In genomic region chr12:23450810-23451209, GRCh38 we compare ENCODE assay signal across 33 cellular contexts.
DNase-seq lines count a peak whose midpoint lies in the region; ATAC-seq, FAIRE-seq and TF ChIP-seq lines count a peak whose summit lies in the region.
"Had no signal": no experiment of that assay in that cellular context is flagged by ENCODE, and none has a peak within 500 bp of the region (broad histone marks: within the 10 kb centered on the region; RNA-seq: fewer than 3 reads in every experiment).

No MANE protein-coding gene starts in this region.

- H2BK15ac ChIP-seq in IMR-90 (ENCODE audit: low read depth, low read length) (no peak overlapping the region), H1 (ENCODE audit: low read length) (no peak overlapping the region)

- no TSS peak for BruUV-seq in IMR-90 (replicated peaks; lab: Mats Ljungman, UMichigan)
- BruUV-seq in K562 (replicated peaks; lab: Mats Ljungman, UMichigan) = no TSS peak

- no peak overlapping the region for H2AFZ ChIP-seq in IMR-90 (replicated peaks; ENCODE audit: low read length, poor library complexity)
- no peak overlapping the region for H2AFZ ChIP-seq in K562 (ENCODE audit: low read depth, low read length)
- H2AFZ ChIP-seq in H1 (ENCODE audit: low read length) = no peak overlapping the region

- H2AK5ac ChIP-seq in IMR-90 (ENCODE audit: low read depth, low read length) = no peak overlapping the region
- no peak overlapping the region for H2AK5ac ChIP-seq in H1 (ENCODE audit: low read depth, low read length)

- H4K91ac ChIP-seq in IMR-90 (ENCODE audit: insufficient read depth, low read depth, low read length) (no peak overlapping the region), H1 (replicated peaks; ENCODE audit: insufficient read length, low read length) (no peak overlapping the region)

- H3K14ac ChIP-seq in IMR-90 (replicated peaks; ENCODE audit: low read depth, low read length) (no peak overlapping the region), H1 (ENCODE audit: insufficient read length) (no peak overlapping the region)

- H3K56ac ChIP-seq in IMR-90 (ENCODE audit: extremely low read depth, insufficient read depth, low read length) (no peak overlapping the region), H1 (replicated peaks; ENCODE audit: insufficient read length, low read depth, low read length) (no peak overlapping the region)

- ATAC-seq in IMR-90 (ENCODE audit: low read depth) (no peak), K562 (no peak)
- ATAC-seq: A549; CD8-positive, alpha-beta T cell had no signal

- in situ Hi-C loops in IMR-90 (cut with MboI; ENCODE audit: low sequenced_read_pairs) = no loop called here
- in situ Hi-C loops in K562 (cut with MboI) = no loop called here

- H2BK20ac ChIP-seq in IMR-90 (ENCODE audit: low read depth, low read length) (no peak overlapping the region), H1 (ENCODE audit: low read length) (no peak overlapping the region)

- CTCF ChIA-PET in IMR-90 (lab: Yijun Ruan, JAX) = no interaction called here
- CTCF ChIA-PET in K562 (lab: Yijun Ruan, JAX; ENCODE audit: low intra/inter-chr PET ratio) = no interaction called here
- CTCF ChIA-PET in H1 (lab: Charles Lee; ENCODE audit: partially characterized antibody) = interaction anchor here (0.7 kb wide), 1 partner anchor 9 kb away, joined by 3 read pairs; no protein-coding TSS in a partner anchor

- TF ChIP-seq RAD21 in IMR-90 (IDR thresholded peaks at IDR 0.05; ENCODE audit: low read length) (no peak), K562 (CRISPR knock-in tag; conservative IDR thresholded peaks at IDR 0.05 in 1 of 2, IDR thresholded peaks at IDR 0.05 in 1 of 2) (no peak), H1 (IDR thresholded peaks at IDR 0.05 in 1 of 2, conservative IDR thresholded peaks at IDR 0.05 in 1 of 2; ENCODE audit: low read depth in 2 of 2, low read length in 2 of 2) (no peak)

- H3K27me3 ChIP-seq in IMR-90 (ENCODE audit: control insufficient read depth, insufficient read depth, low read length) (no peaks in the 10 kb centered on the region), K562 (ENCODE audit: control insufficient read depth in 2 of 2, insufficient read depth in 2 of 2, low read length in 2 of 2) (no peaks in the 10 kb centered on the region), H1 (replicated peaks in 1 of 4; ENCODE audit: control insufficient read depth in 3 of 4, extremely low read depth in 1 of 4, insufficient read depth in 3 of 4, low read length in 3 of 4) (no peaks in the 10 kb centered on the region), suprapubic skin (no peaks in the 10 kb centered on the region)
- H3K27me3 ChIP-seq: BE2C; BLaER1; BLaER1 treated with 17β-estradiol and CSF1 and Interleukin-3, amounts not matched to agents 10 nM and 100 nM had no signal

- H3K79me2 ChIP-seq in K562 (ENCODE audit: control insufficient read depth, insufficient read depth, low read length) (no peaks in the 10 kb centered on the region), H1 (ENCODE audit: control insufficient read depth in 1 of 2, insufficient read depth in 2 of 2, low read length in 2 of 2) (no peaks in the 10 kb centered on the region)

- no peaks in the 10 kb centered on the region for H3K36me3 ChIP-seq in IMR-90 (ENCODE audit: control insufficient read depth, insufficient read depth, low read length)
- peaks cover 4% of the 10 kb centered on the region; the same call in 1 of the 3 replicates for H3K36me3 ChIP-seq in K562 (ENCODE audit: control insufficient read depth, insufficient read depth, low read length)
- no peaks in the 10 kb centered on the region for H3K36me3 ChIP-seq in H1 (ENCODE audit: control insufficient read depth in 2 of 4, insufficient read depth in 4 of 4, low read length in 3 of 4)
- no peaks in the 10 kb centered on the region for H3K36me3 ChIP-seq in suprapubic skin
- H3K36me3 ChIP-seq: BE2C; BLaER1; BLaER1 treated with 17β-estradiol and CSF1 and Interleukin-3, amounts not matched to agents 10 nM and 100 nM had no signal

- no peak overlapping the region for H2BK12ac ChIP-seq in H1 (ENCODE audit: low read depth, low read length)

- H3K9ac ChIP-seq in IMR-90 (ENCODE audit: low read depth, low read length) = no peak overlapping the region
- no peak overlapping the region for H3K9ac ChIP-seq in K562 (ENCODE audit: insufficient read depth in 1 of 2, low read depth in 2 of 2, low read length in 2 of 2)
- no peak overlapping the region for H3K9ac ChIP-seq in H1 (replicated peaks in 1 of 4; ENCODE audit: extremely low read depth in 1 of 4, low read depth in 3 of 4, low read length in 3 of 4)
- H3K9ac ChIP-seq: BLaER1; BLaER1 treated with 17β-estradiol and CSF1 and Interleukin-3, amounts not matched to agents 10 nM and 100 nM had no signal

- H2BK120ac ChIP-seq in IMR-90 (ENCODE audit: low read depth, low read length) (no peak overlapping the region), H1 (replicated peaks; ENCODE audit: low read depth, low read length) (no peak overlapping the region)

- no CpG with 5 or more reads among the region's 1 CpG for WGBS in IMR-90 (ENCODE audit: extremely low coverage in 2 of 2, insufficient read length in 1 of 2), 2 experiments
- WGBS in K562 (ENCODE audit: insufficient coverage, low coverage, missing lambda C conversion rate) = 95% methylated on average over 1 of the region's 1 CpG
- WGBS in H1 (ENCODE audit: extremely low coverage in 1 of 2, insufficient coverage in 1 of 2, insufficient read length in 1 of 2, insufficient replicate concordance in 2 of 2, low coverage in 1 of 2, low lambda C conversion rate in 2 of 2, missing lambda C conversion rate in 1 of 2), 2 experiments = 90% methylated on average over 1 of the region's 1 CpG; no CpG with 5 or more reads in 1 of the 2 experiments
- 90% methylated on average over 1 of the region's 1 CpG for WGBS in suprapubic skin

- H2BK5ac ChIP-seq in IMR-90 (ENCODE audit: low read depth, low read length, poor library complexity, severe bottlenecking) (no peak overlapping the region), H1 (ENCODE audit: low read depth, low read length) (no peak overlapping the region)

- H3K23ac ChIP-seq in IMR-90 (ENCODE audit: low read depth, low read length) (no peak overlapping the region), H1 (ENCODE audit: insufficient read length) (no peak overlapping the region)

- H3K23me2 ChIP-seq in H1 (ENCODE audit: low read depth, low read length) = no peaks in the 10 kb centered on the region; the same call in 1 of the 2 replicates

- no peak for FAIRE-seq in K562 (lab: Jason Lieb, UNC)
- no peak for FAIRE-seq in H1 (lab: Jason Lieb, UNC)
- FAIRE-seq: A204.1, A549, D721Med had no signal

- TF ChIP-seq EP300 in K562 (IDR thresholded peaks at IDR 0.05; ENCODE audit: low read length) (no peak), H1 (IDR thresholded peaks at IDR 0.05; ENCODE audit: borderline replicate concordance in 1 of 2, low read depth in 2 of 2, low read length in 2 of 2) (no peak), suprapubic skin (IDR thresholded peaks at IDR 0.05) (no peak)

- H3K9me1 ChIP-seq in IMR-90 (ENCODE audit: insufficient read depth, low read length) (no peaks in the 10 kb centered on the region), K562 (ENCODE audit: control insufficient read depth, insufficient read depth, low read length) (no peaks in the 10 kb centered on the region)

- dilution Hi-C loops in IMR-90 (cut with HindIII; ENCODE audit: low sequenced_read_pairs, unreplicated experiment) = no loop called here

- H3K4me2 ChIP-seq in IMR-90 (ENCODE audit: low read depth, low read length) (no peak overlapping the region), K562 (ENCODE audit: insufficient read depth, low read length) (no peak overlapping the region), H1 (ENCODE audit: insufficient read depth in 1 of 2, low read depth in 2 of 2, low read length in 2 of 2) (no peak overlapping the region)
- H3K4me2 ChIP-seq: A549; BLaER1; BLaER1 treated with 17β-estradiol and CSF1 and Interleukin-3, amounts not matched to agents 10 nM and 100 nM had no signal

- DNase-seq in IMR-90 (no peak), K562 (ENCODE audit: extremely low read depth in 1 of 4, low spot score in 3 of 4) (no peak), H1 (ENCODE audit: low read depth in 1 of 2, low spot score in 2 of 2) (no peak), cortex of kidney (lab: John Stamatoyannopoulos, UW) (no peak), KG1 (lab: John Stamatoyannopoulos, UW) (no peak), suprapubic skin (ENCODE audit: low spot score in 2 of 2) (no peak)
- DNase-seq: 8988T; ACHN; AML-193; BE2C; C1 segment of cervical spinal cord; Caco-2; Calu3; CD4-positive, alpha-beta memory T cell; CD4-positive, alpha-beta T cell; CD4-positive, CD25-positive, alpha-beta regulatory T cell; CD8-positive, alpha-beta memory T cell; CD8-positive, alpha-beta T cell; COR-L47; DMS 273 treated with DMSO at 0.1 percent for 48 hours; DMS153; DMS53; DMS79; DMS79 treated with DMSO at 0.1 percent for 48 hours; DND-41; EL had no signal

- TF ChIP-seq POLR2A in IMR-90 (IDR thresholded peaks at IDR 0.05; ENCODE audit: low read depth, low read length) = no peak
- TF ChIP-seq POLR2A in K562 (conservative IDR thresholded peaks at IDR 0.05) = no peak
- TF ChIP-seq POLR2A in H1 (IDR thresholded peaks at IDR 0.05; ENCODE audit: control extremely low read depth in 1 of 2, low read depth in 2 of 2, low read length in 2 of 2) = no peak
- TF ChIP-seq POLR2A in suprapubic skin (IDR thresholded peaks at IDR 0.05) = no peak

- H3K4me3 ChIP-seq in IMR-90 (ENCODE audit: insufficient read depth, low read depth, low read length) = no peak overlapping the region
- H3K4me3 ChIP-seq in K562 = no peak overlapping the region
- H3K4me3 ChIP-seq in H1 (ENCODE audit: extremely low read depth in 1 of 4, insufficient read depth in 2 of 4, low read depth in 3 of 4, low read length in 4 of 4) = no peak overlapping the region
- H3K4me3 ChIP-seq in suprapubic skin = no peak overlapping the region
- H3K4me3 ChIP-seq: A549; BLaER1; BLaER1 treated with 17β-estradiol and CSF1 and Interleukin-3, amounts not matched to agents 10 nM and 100 nM had no signal

- no peak overlapping the region for H3K4ac ChIP-seq in IMR-90 (ENCODE audit: low read depth, low read length)
- H3K4ac ChIP-seq in H1 (replicated peaks; ENCODE audit: insufficient read length, low read depth, low read length) = no peak overlapping the region

- H3K18ac ChIP-seq in IMR-90 (ENCODE audit: low read depth, low read length) (no peak overlapping the region), H1 (ENCODE audit: extremely low read depth, low read length) (no peak overlapping the region)

- H2AK9ac ChIP-seq in IMR-90 (replicated peaks; ENCODE audit: low read depth, low read length, poor library complexity) = no peak overlapping the region

- H4K8ac ChIP-seq in IMR-90 (ENCODE audit: low read depth in 2 of 2, low read length in 2 of 2) = no peak overlapping the region
- H4K8ac ChIP-seq in H1 (ENCODE audit: extremely low read depth, insufficient read depth, low read length) = no peak overlapping the region

- H3K79me1 ChIP-seq in IMR-90 (ENCODE audit: low read depth in 1 of 2, low read length in 2 of 2) (no peaks in the 10 kb centered on the region), H1 (ENCODE audit: low read depth, low read length) (no peaks in the 10 kb centered on the region)

- no peak for TF ChIP-seq CTCF in IMR-90 (conservative IDR thresholded peaks at IDR 0.05; ENCODE audit: low read depth, low read length)
- TF ChIP-seq CTCF in K562 (IDR thresholded peaks at IDR 0.05 in 2 of 3, conservative IDR thresholded peaks at IDR 0.05 in 1 of 3; ENCODE audit: insufficient read depth in 2 of 3, low read depth in 1 of 3, low read length in 3 of 3) = no peak
- TF ChIP-seq CTCF in H1 (IDR thresholded peaks at IDR 0.05; ENCODE audit: control extremely low read depth in 1 of 3, insufficient read depth in 1 of 3, low read depth in 1 of 3, low read length in 3 of 3) = no peak
- no peak for TF ChIP-seq CTCF in suprapubic skin (IDR thresholded peaks at IDR 0.05)

- H3K27ac ChIP-seq in IMR-90 (ENCODE audit: insufficient read depth, low read length) (no peak overlapping the region), K562 (ENCODE audit: extremely low read depth, low read depth, low read length) (no peak overlapping the region), H1 (ENCODE audit: low read depth, low read length) (no peak overlapping the region), suprapubic skin (no peak overlapping the region)
- H3K27ac ChIP-seq: 22Rv1; A549; BLaER1; BLaER1 treated with 17β-estradiol and CSF1 and Interleukin-3, amounts not matched to agents 10 nM and 100 nM; C4-2B had no signal

- H4K5ac ChIP-seq in IMR-90 (ENCODE audit: low read depth, low read length) (no peak overlapping the region), H1 (ENCODE audit: insufficient read length, low read depth, low read length) (no peak overlapping the region)

- no peaks in the 10 kb centered on the region for H3K4me1 ChIP-seq in IMR-90 (ENCODE audit: control insufficient read depth, insufficient read depth, low read length)
- no peaks in the 10 kb centered on the region for H3K4me1 ChIP-seq in K562 (replicated peaks in 1 of 2; ENCODE audit: control insufficient read depth in 2 of 2, insufficient read depth in 2 of 2, low read length in 2 of 2)
- no peaks in the 10 kb centered on the region for H3K4me1 ChIP-seq in H1 (replicated peaks in 1 of 4; ENCODE audit: control insufficient read depth in 3 of 4, insufficient read depth in 4 of 4, low read length in 3 of 4)
- no peaks in the 10 kb centered on the region for H3K4me1 ChIP-seq in suprapubic skin
- H3K4me1 ChIP-seq: A549; BE2C; BLaER1; BLaER1 treated with 17β-estradiol and CSF1 and Interleukin-3, amounts not matched to agents 10 nM and 100 nM; Caco-2 had no signal

- POLR2A ChIA-PET in IMR-90 (lab: Charles Lee; ENCODE audit: unreplicated experiment) = no interaction called here
- POLR2A ChIA-PET in K562 (lab: Yijun Ruan, JAX) = interaction anchor here (0.8 kb wide), 1 partner anchor 10 kb away, joined by 3 read pairs; no protein-coding TSS in a partner anchor
- POLR2A ChIA-PET in H1 (lab: Charles Lee; ENCODE audit: partially characterized antibody) = no interaction called here

- H3K9me3 ChIP-seq in IMR-90 (ENCODE audit: control insufficient read depth, insufficient read depth, low read length) = no peaks in the 10 kb centered on the region
- H3K9me3 ChIP-seq in K562 (replicated peaks; ENCODE audit: control insufficient read depth, insufficient read depth, low read depth, low read length) = no peaks in the 10 kb centered on the region; the same call in 1 of the 2 replicates
- no peaks in the 10 kb centered on the region for H3K9me3 ChIP-seq in H1 (ENCODE audit: insufficient read depth in 2 of 2, low read depth in 1 of 2, low read length in 1 of 2)
- no peaks in the 10 kb centered on the region for H3K9me3 ChIP-seq in suprapubic skin
- H3K9me3 ChIP-seq: A549; BE2C; BLaER1; BLaER1 treated with 17β-estradiol and CSF1 and Interleukin-3, amounts not matched to agents 10 nM and 100 nM; Caco-2 had no signal

- H4K20me1 ChIP-seq in IMR-90 (ENCODE audit: insufficient read depth, low read length) (no peaks in the 10 kb centered on the region), K562 (replicated peaks; ENCODE audit: control insufficient read depth, insufficient read depth, low read length) (no peaks in the 10 kb centered on the region), H1 (replicated peaks in 1 of 2; ENCODE audit: control insufficient read depth in 1 of 2, insufficient read depth in 2 of 2, low read length in 2 of 2) (no peaks in the 10 kb centered on the region)
- H4K20me1 ChIP-seq: BLaER1; BLaER1 treated with 17β-estradiol and CSF1 and Interleukin-3, amounts not matched to agents 10 nM and 100 nM had no signal

- intact Hi-C loops in IMR-90 (cut with micrococcal nuclease) = no loop called here
- intact Hi-C loops in K562 (cut with micrococcal nuclease) = no loop called here
